ENCODE assay signal across 1 cellular context in genomic region chr20:9053108-9053507, GRCh38.
TF ChIP-seq lines count a peak whose summit lies in the region.

No MANE protein-coding gene starts in this region.

TF ChIP-seq in IMR-90, 13 proteins besides CTCF, POLR2A, EP300 and RAD21:
- TF ChIP-seq ELK1 (IDR thresholded peaks at IDR 0.05; ENCODE audit: borderline replicate concordance, low read depth, low read length) (no peak), BHLHE40 (IDR thresholded peaks at IDR 0.05; ENCODE audit: low read depth, low read length) (no peak), MAZ (IDR thresholded peaks at IDR 0.05; ENCODE audit: borderline replicate concordance, low read depth, low read length) (no peak), FOS (IDR thresholded peaks at IDR 0.05; ENCODE audit: low read depth, low read length) (no peak), RCOR1 (IDR thresholded peaks at IDR 0.05; ENCODE audit: insufficient replicate concordance, low read length) (no peak), MAFK (IDR thresholded peaks at IDR 0.05; ENCODE audit: low read depth, low read length) (no peak), MXI1 (IDR thresholded peaks at IDR 0.05; ENCODE audit: borderline replicate concordance, low read depth, low read length) (no peak), CHD1 (IDR thresholded peaks at IDR 0.05; ENCODE audit: low read depth, low read length) (no peak), SMC3 (IDR thresholded peaks at IDR 0.05; ENCODE audit: low read depth, low read length) (no peak), USF2 (IDR thresholded peaks at IDR 0.05; ENCODE audit: low read depth, low read length) (no peak), NFE2L2 (IDR thresholded peaks at IDR 0.05; ENCODE audit: low read depth, low read length) (no peak), CEBPB (IDR thresholded peaks at IDR 0.05; ENCODE audit: low read depth, low read length) (no peak), RFX5 (IDR thresholded peaks at IDR 0.05; ENCODE audit: low read depth, low read length) (no peak)
